Comparison of ENCODE assay signal across 16 cellular contexts in genomic region chr12:59383426-59383822, GRCh38.
DNase-seq lines count a peak whose midpoint lies in the region; ATAC-seq, FAIRE-seq and TF ChIP-seq lines count a peak whose summit lies in the region.
"Had no signal": no experiment of that assay in that cellular context is flagged by ENCODE, and none has a peak within 500 bp of the region (broad histone marks: within the 10 kb centered on the region; RNA-seq: fewer than 3 reads in every experiment).

No MANE protein-coding gene starts in this region.

- H3K4me3 ChIP-seq in ACC112 (ENCODE audit: low read depth, low read length) (peak overlapping the region; percentile 62), fibroblast of pulmonary artery (replicated peaks; ENCODE audit: low read depth, low read length) (no peak overlapping the region)
- H3K4me3 ChIP-seq: GM23338, mucosa of descending colon, tibial nerve had no signal

- H3K27ac ChIP-seq in ACC112 (ENCODE audit: low read depth, low read length), result peak overlapping the region; percentile 65
- H3K27ac ChIP-seq: tibial nerve had no signal

- no peaks in the 10 kb centered on the region for H3K36me3 ChIP-seq in ACC112 (ENCODE audit: insufficient read depth, low read length)
- H3K36me3 ChIP-seq: tibial nerve had no signal

- H3K27me3 ChIP-seq in ACC112 (ENCODE audit: insufficient read depth, low read length), result no peaks in the 10 kb centered on the region
- H3K27me3 ChIP-seq: tibial nerve had no signal

- H3K79me2 ChIP-seq in ACC112 (ENCODE audit: control insufficient read depth, insufficient read depth, low read length, unreplicated experiment), result no peaks in the 10 kb centered on the region

- TF ChIP-seq CTCF in fibroblast of pulmonary artery (IDR thresholded peaks at IDR 0.05; ENCODE audit: low read length, missing control alignments), result no peak

- H2AFZ ChIP-seq in ACC112 (ENCODE audit: low read length, unreplicated experiment), result peak overlapping the region; percentile 82
- H2AFZ ChIP-seq: GM23338 had no signal

- FAIRE-seq in H54 (lab: Jason Lieb, UNC), result no peak
- FAIRE-seq: GM18507, kidney had no signal

- peaks cover 12% of the 10 kb centered on the region for H3K4me1 ChIP-seq in ACC112 (ENCODE audit: control insufficient read depth, insufficient read depth, low read length, unreplicated experiment)

- DNase-seq in GM04503 (ENCODE audit: low read depth), result peak; percentile 33
- peak; percentile 6 for DNase-seq in RPMI7951 (ENCODE audit: low read depth)
- peak; percentile 51 for DNase-seq in fibroblast of pulmonary artery (ENCODE audit: low read depth)
- DNase-seq in NCI-H1092 treated with DMSO at 0.1 percent for 48 hours (lab: John Stamatoyannopoulos, UW), result no peak
- DNase-seq in H54 (ENCODE audit: insufficient read length, low spot score), result no peak
- DNase-seq in activated gamma-delta T cell (lab: John Stamatoyannopoulos, UW), result no peak
- DNase-seq: foreskin melanocyte, kidney, mucosa of descending colon, posterior cingulate gyrus, SHP77 treated with DMSO at 0.1 percent for 48 hours had no signal

- ATAC-seq in GM21360 (IDR thresholded peaks at IDR 0.05; ENCODE audit: unreplicated experiment), result no peak
- ATAC-seq: mucosa of descending colon had no signal

- TF ChIP-seq POLR2A in H54 (IDR thresholded peaks at IDR 0.05; ENCODE audit: low read depth, low read length), result no peak

Comparison
In these comparisons a context has a peak if more than half of its experiments do, and no peak if none do; other contexts are left out.
1. DNase-seq: peak in GM04503 (single experiment), RPMI7951 (single experiment) and fibroblast of pulmonary artery (single experiment); none in NCI-H1092 treated with DMSO at 0.1 percent for 48 hours (single experiment), H54 (single experiment) and activated gamma-delta T cell (single experiment).